In the genomic region with DNA sequence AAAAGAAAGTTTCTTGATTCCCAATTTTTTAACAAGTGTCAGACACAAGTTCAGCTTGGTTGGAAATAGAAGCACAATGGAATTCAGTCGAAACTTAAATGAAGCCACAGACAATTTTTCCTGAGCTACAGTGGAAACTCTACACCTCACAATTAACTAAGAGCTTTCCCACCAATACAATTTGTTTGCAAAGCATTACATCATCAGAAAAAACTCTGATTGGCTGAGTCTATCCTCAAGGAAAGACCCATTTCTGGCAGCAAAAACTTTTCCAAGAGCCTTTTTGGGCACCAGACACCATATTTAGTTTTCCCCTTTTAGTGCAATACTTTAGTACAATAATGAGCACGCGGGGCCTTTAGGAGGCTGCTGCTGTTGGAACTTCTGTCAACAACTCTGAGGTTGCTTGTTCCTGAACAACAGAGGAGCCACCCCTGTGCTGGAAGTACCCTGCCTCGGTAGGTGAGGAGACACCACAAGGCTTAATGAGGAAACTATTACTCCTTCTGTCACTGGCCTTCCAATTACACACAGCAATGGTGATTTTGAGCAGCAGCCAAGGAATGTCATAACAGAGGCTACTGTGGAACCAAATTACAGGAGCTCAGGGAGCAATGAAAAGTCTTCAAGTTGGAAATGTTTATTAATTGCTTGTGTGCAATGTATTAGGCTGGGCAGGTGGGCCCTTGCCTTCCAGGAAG, we compare ENCODE assay signal across 12 cellular contexts.
A peak's percentile ranks its signal among the peaks of the same experiment; 100 is the strongest.
DNase-seq lines count a peak whose midpoint lies in the region; ATAC-seq, FAIRE-seq and TF ChIP-seq lines count a peak whose summit lies in the region.
"Had no signal": no experiment of that assay in that cellular context is flagged by ENCODE, and none has a peak within 500 bp of the region (broad histone marks: within the 10 kb centered on the region; RNA-seq: fewer than 3 reads in every experiment).

No MANE protein-coding gene starts in this region.

- H4K20me1 ChIP-seq in HepG2 (ENCODE audit: insufficient read depth, low read length), result no peaks in the 10 kb centered on the region

- intact Hi-C loops in HepG2 (cut with micrococcal nuclease; ENCODE audit: unreplicated experiment), result no loop called here

- ATAC-seq in HepG2 (no peak), GM18517 (IDR thresholded peaks at IDR 0.05; ENCODE audit: unreplicated experiment) (no peak), T-cell (replicated peaks in 1 of 4) (no peak)
- ATAC-seq: PC-3 had no signal

- H2AFZ ChIP-seq in HepG2 (ENCODE audit: low read length), result no peak overlapping the region

- H3K9me3 Mint-ChIP-seq in T-cell, result no peaks in the 10 kb centered on the region

- no peak for TF ChIP-seq EP300 in HepG2 (IDR thresholded peaks at IDR 0.05; ENCODE audit: low read depth in 2 of 2, low read length in 2 of 2)
- TF ChIP-seq EP300 in HepG2 (CRISPR knock-in tag; IDR thresholded peaks at IDR 0.05; ENCODE audit: borderline replicate concordance), result no peak

- H3K27me3 ChIP-seq in HepG2 (ENCODE audit: control insufficient read depth in 1 of 2, insufficient read depth in 2 of 2, low read length in 2 of 2), result no peaks in the 10 kb centered on the region

- WGBS in HepG2 (ENCODE audit: low lambda C conversion rate), result 63% methylated on average over 3 of the region's 4 CpGs

- peak overlapping the region; percentile 61 for H3K4me3 ChIP-seq in coronary artery
- no peak overlapping the region for H3K4me3 ChIP-seq in HepG2 (replicated peaks in 1 of 3; ENCODE audit: insufficient read depth in 1 of 3, low read depth in 2 of 3, low read length in 3 of 3)

- CTCF ChIA-PET in HepG2 (lab: Yijun Ruan, JAX; ENCODE audit: low intra/inter-chr PET ratio, low total read pairs), result no interaction called here
- CTCF ChIA-PET in T-cell (lab: Charles Lee), result no interaction called here

- H3K9ac ChIP-seq in HepG2 (ENCODE audit: insufficient read depth, low read depth, low read length), result no peak overlapping the region

- no peak overlapping the region for H3K27ac Mint-ChIP-seq in T-cell
- H3K27ac Mint-ChIP-seq: activated CD4-positive, alpha-beta T cell treated with anti-CD3 and anti-CD28 coated beads, Interleukin-2, amount 10 ng/mL, durations not matched to agents 7 days and 5 days had no signal

- H3K79me2 ChIP-seq in HepG2 (ENCODE audit: insufficient read depth, low read length), result no peaks in the 10 kb centered on the region

- TF ChIP-seq POLR2A in HepG2 (IDR thresholded peaks at IDR 0.05; ENCODE audit: insufficient read depth in 1 of 2, low read depth in 2 of 2, low read length in 2 of 2), result no peak

- no peaks in the 10 kb centered on the region for H3K36me3 ChIP-seq in HepG2 (replicated peaks in 1 of 2; ENCODE audit: control insufficient read depth in 1 of 2, insufficient read depth in 2 of 2, low read length in 2 of 2)

- no peak for FAIRE-seq in HepG2 (lab: Jason Lieb, UNC)

- no TSS peak for BruUV-seq in HepG2 (replicated peaks; lab: Mats Ljungman, UMichigan)

- TF ChIP-seq CTCF in coronary artery (IDR thresholded peaks at IDR 0.05) (no peak), HepG2 (CRISPR knock-in tag; IDR thresholded peaks at IDR 0.05) (no peak)

- DNase-seq in DMS153 (lab: John Stamatoyannopoulos, UW) (peak; percentile 12), NCI-H2029 treated with DMSO at 0.1 percent for 48 hours (lab: John Stamatoyannopoulos, UW) (peak; percentile 48), coronary artery (ENCODE audit: low spot score) (no peak), HepG2 (ENCODE audit: low spot score) (no peak), NOMO-1 (lab: John Stamatoyannopoulos, UW; ENCODE audit: unreplicated experiment in 2 of 2) (no peak), T-cell (no peak)
- no peak for DNase-seq in stimulated activated CD4-positive, alpha-beta T cell treated with anti-CD3 and anti-CD28 coated beads, Interleukin-4, amount 100 ng/mL, for 24 hours
- DNase-seq: activated CD4-positive, alpha-beta T cell treated with anti-CD3 and anti-CD28 coated beads, Interleukin-2, amount 10 ng/mL, durations not matched to agents 7 days and 5 days; mesenchymal stem cell; PC-3; T-helper 2 cell had no signal

- no peak for TF ChIP-seq RAD21 in HepG2 (CRISPR knock-in tag; IDR thresholded peaks at IDR 0.05)

- in situ Hi-C loops in HepG2 (cut with HindIII; ENCODE audit: extremely low pct_ligation_motif_present, low pct_unique_long_range_greater_than_20kb), result no loop called here

- H3K36me3 Mint-ChIP-seq in T-cell, result no peaks in the 10 kb centered on the region

- H3K27ac ChIP-seq in coronary artery (no peak overlapping the region), HepG2 (ENCODE audit: extremely low read length, insufficient read depth, low read length) (no peak overlapping the region)

- H3K4me1 Mint-ChIP-seq in T-cell, result peaks cover 7 to 9% (median 8%) of the 10 kb centered on the region in 3 donors

- peaks cover 45% of the 10 kb centered on the region for H3K4me1 ChIP-seq in HepG2 (ENCODE audit: insufficient read depth, low read length)

- POLR2A ChIA-PET in HepG2 (lab: Yijun Ruan, JAX), result no interaction called here
- POLR2A ChIA-PET in T-cell (lab: Charles Lee), result no interaction called here

- no peak overlapping the region for H3K4me2 ChIP-seq in HepG2 (ENCODE audit: low read depth, low read length)

- peaks cover 0 to 2% of the 10 kb centered on the region in 2 donors for H3K27me3 Mint-ChIP-seq in T-cell
- H3K27me3 Mint-ChIP-seq: activated CD4-positive, alpha-beta T cell treated with anti-CD3 and anti-CD28 coated beads, Interleukin-2, amount 10 ng/mL, durations not matched to agents 7 days and 5 days had no signal

- H3K9me3 ChIP-seq in HepG2 (ENCODE audit: low read length), result no peaks in the 10 kb centered on the region

- no peak overlapping the region for H3K4me3 Mint-ChIP-seq in T-cell
- H3K4me3 Mint-ChIP-seq: activated CD4-positive, alpha-beta T cell treated with anti-CD3 and anti-CD28 coated beads, Interleukin-2, amount 10 ng/mL, durations not matched to agents 7 days and 5 days had no signal

TF ChIP-seq in HepG2, 621 proteins besides CTCF, POLR2A, EP300 and RAD21:
- TF ChIP-seq CHCHD3 (CRISPR knock-in tag; IDR thresholded peaks at IDR 0.05), result no peak
- TF ChIP-seq ATF7 (IDR thresholded peaks at IDR 0.05), result peak; percentile 48; the same call in 1 of the 2 replicates
- TF ChIP-seq ATF7 (CRISPR knock-in tag; IDR thresholded peaks at IDR 0.05), result no peak
- TF ChIP-seq IRX3 (CRISPR knock-in tag; IDR thresholded peaks at IDR 0.05; ENCODE audit: borderline replicate concordance, low read depth), result no peak
- TF ChIP-seq NFYB (CRISPR knock-in tag; IDR thresholded peaks at IDR 0.05), result peak; percentile 20; the same call in 1 of the 2 replicates

Comparison
In these comparisons a context has a peak if more than half of its experiments do, and no peak if none do; other contexts are left out.
1. DNase-seq: peak in DMS153 (single experiment) and NCI-H2029 treated with DMSO at 0.1 percent for 48 hours (single experiment); none in coronary artery (single experiment), HepG2 (single experiment), stimulated activated CD4-positive, alpha-beta T cell treated with anti-CD3 and anti-CD28 coated beads, Interleukin-4, amount 100 ng/mL, for 24 hours (single experiment), NOMO-1 (0 of 2) and T-cell (0 of 34).